ENCODE assay signal across 18 cellular contexts in the genomic region with DNA sequence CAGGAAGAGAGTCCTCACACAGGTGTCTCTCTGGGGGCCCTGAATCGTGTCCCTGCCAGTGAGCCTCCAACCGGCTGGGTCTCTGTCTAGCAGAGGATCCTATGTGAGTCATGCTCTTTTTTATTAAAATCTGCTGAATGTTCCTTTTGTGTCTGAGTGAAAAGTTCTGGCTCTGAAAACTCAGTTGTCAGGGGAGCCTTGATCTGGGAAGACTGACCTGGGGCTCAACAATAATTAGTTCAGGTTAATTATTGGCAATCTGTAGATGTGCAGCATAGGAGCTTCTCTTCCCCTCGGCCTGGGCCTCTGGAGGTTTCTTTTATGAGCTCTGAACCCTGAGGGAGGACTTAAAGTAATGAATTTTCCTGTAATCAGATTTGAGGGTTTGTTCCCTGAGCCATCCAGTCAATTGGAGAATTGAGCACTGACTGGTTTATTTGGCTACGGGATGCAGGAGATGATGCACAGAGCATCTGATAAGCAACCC. TPM values are rescaled to one million over a fixed set of nuclear protein-coding genes. Genes with fewer than 3 reads are reported as not detected.
DNase-seq lines count a peak whose midpoint lies in the region; ATAC-seq and TF ChIP-seq lines count a peak whose summit lies in the region.
"Had no signal": no experiment of that assay in that cellular context is flagged by ENCODE, and none has a peak within 500 bp of the region (broad histone marks: within the 10 kb centered on the region; RNA-seq: fewer than 3 reads in every experiment).

No MANE protein-coding gene starts in this region.

- no peak overlapping the region for H2AFZ ChIP-seq in SK-N-SH (ENCODE audit: low read depth)

- no peaks in the 10 kb centered on the region for H3F3A ChIP-seq in SK-N-SH (replicated peaks; ENCODE audit: insufficient read depth)

- POLR2A ChIA-PET in SK-N-SH (lab: Yijun Ruan, JAX): no interaction called here

- H3K9ac ChIP-seq in SK-N-SH: no peak overlapping the region

- H3K36me3 ChIP-seq in cardiac muscle cell (no peaks in the 10 kb centered on the region), SK-N-SH (replicated peaks in 1 of 2; ENCODE audit: control insufficient read depth in 1 of 2, insufficient read depth in 2 of 2, low read length in 1 of 2) (no peaks in the 10 kb centered on the region)
- H3K36me3 ChIP-seq: heart left ventricle, neutrophil had no signal

- no peaks in the 10 kb centered on the region for H3K9me2 ChIP-seq in SK-N-SH

- DNase-seq in cardiac muscle cell (ENCODE audit: low read depth in 1 of 2, low spot score in 1 of 2) (no peak), cardiac septum (ENCODE audit: low spot score) (no peak), SK-N-SH (peak; percentile 13), kidney tubule cell (ENCODE audit: low spot score) (peak; percentile 53), DMS79 treated with DMSO at 0.1 percent for 48 hours (lab: John Stamatoyannopoulos, UW) (no peak), left colon (no peak), NCI-H2029 (lab: John Stamatoyannopoulos, UW) (no peak)
- no peak for DNase-seq in stimulated activated naive CD4-positive, alpha-beta T cell (lab: John Stamatoyannopoulos, UW)
- DNase-seq: activated CD4-positive, alpha-beta T cell treated with anti-CD3 and anti-CD28 coated beads, Interleukin-2, amount 50 U/mL, for 48 hours; activated T-cell treated with anti-CD3 and anti-CD28 coated beads, Interleukin-2, amount 50 U/mL, for 4 hours; CD8-positive, alpha-beta memory T cell; GF-D8; heart left ventricle; NCI-H2081; NCI-H526 treated with DMSO at 0.1 percent for 48 hours; retina had no signal

- CTCF ChIA-PET in SK-N-SH (lab: Yijun Ruan, JAX): interaction anchor here (0.6 to 5.2 kb wide), 7 partner anchors 8 to 1147 kb away, joined by 3 to 54 read pairs (median 4); no protein-coding TSS in a partner anchor

- H3K4me1 ChIP-seq in cardiac muscle cell (ENCODE audit: low read depth): peaks cover 21% of the 10 kb centered on the region
- peaks cover 0 to 28% of the 10 kb centered on the region in 2 experiments; a peak in 1 of 4 replicates for H3K4me1 ChIP-seq in SK-N-SH (ENCODE audit: control insufficient read depth in 1 of 2, insufficient read depth in 2 of 2, low read depth in 1 of 2, low read length in 1 of 2)

- intact Hi-C loops in cardiac septum (cut with DNase I) (no loop called here), left colon (cut with DNase I, micrococcal nuclease) (no loop called here)

- 20% methylated on average over 3 of the region's 4 CpGs for WGBS in SK-N-SH (ENCODE audit: low lambda C conversion rate)

- H3K27ac ChIP-seq in cardiac muscle cell (peak overlapping the region; percentile 26), SK-N-SH (ENCODE audit: low read depth in 2 of 2, low read length in 1 of 2) (peak overlapping the region in 1 of 2 experiments; percentile 31; a peak in 1 of 4 replicates)
- H3K27ac ChIP-seq: heart left ventricle, neutrophil had no signal

- H3K4me3 ChIP-seq in cardiac muscle cell (no peak overlapping the region), SK-N-SH (ENCODE audit: low read depth in 2 of 2, low read length in 1 of 2) (no peak overlapping the region)
- H3K4me3 ChIP-seq: heart left ventricle had no signal

- no peak overlapping the region for H3K4me2 ChIP-seq in SK-N-SH

- TF ChIP-seq CTCF in cardiac muscle cell (IDR thresholded peaks at IDR 0.05; ENCODE audit: low read depth, low read length): no peak
- TF ChIP-seq CTCF in SK-N-SH (IDR thresholded peaks at IDR 0.05): no peak

- TF ChIP-seq RAD21 in SK-N-SH (IDR thresholded peaks at IDR 0.05; ENCODE audit: low read length): no peak

- H4K20me1 ChIP-seq in SK-N-SH (ENCODE audit: insufficient read depth): no peaks in the 10 kb centered on the region

- H3K79me2 ChIP-seq in SK-N-SH (ENCODE audit: insufficient read depth): no peaks in the 10 kb centered on the region

- H3K9me3 ChIP-seq in cardiac muscle cell (ENCODE audit: low read depth) (no peaks in the 10 kb centered on the region), SK-N-SH (no peaks in the 10 kb centered on the region)
- H3K9me3 ChIP-seq: heart left ventricle, neutrophil had no signal

- TF ChIP-seq EP300 in SK-N-SH (IDR thresholded peaks at IDR 0.05; ENCODE audit: borderline replicate concordance in 1 of 2, low read depth in 1 of 2, low read length in 1 of 2): no peak; a peak in 1 of 4 replicates

- ATAC-seq in left colon: no peak
- ATAC-seq: activated naive CD4-positive, alpha-beta T cell treated with anti-CD3 and anti-CD28 coated beads, Interleukin-2, amount 50 U/mL, for 72 hours; activated T-cell treated with anti-CD3 and anti-CD28 coated beads, Interleukin-2, amount 50 U/mL, for 4 hours; heart left ventricle had no signal

- no peaks in the 10 kb centered on the region for H3K27me3 ChIP-seq in cardiac muscle cell
- H3K27me3 ChIP-seq in SK-N-SH (ENCODE audit: insufficient read depth): no peaks in the 10 kb centered on the region
- H3K27me3 ChIP-seq: neutrophil had no signal

TF ChIP-seq in SK-N-SH, 30 proteins besides CTCF, POLR2A, EP300 and RAD21:
- TF ChIP-seq MEF2A (IDR thresholded peaks at IDR 0.05; ENCODE audit: borderline replicate concordance, low read depth): no peak
- no peak for TF ChIP-seq USF1 (IDR thresholded peaks at IDR 0.05; ENCODE audit: borderline replicate concordance, low read depth)
- TF ChIP-seq RXRA (IDR thresholded peaks at IDR 0.05; ENCODE audit: borderline replicate concordance, low read depth): no peak
- no peak for TF ChIP-seq IRF3 (IDR thresholded peaks at IDR 0.05; ENCODE audit: low read depth, low read length)
- TF ChIP-seq GATA2 (CRISPR knock-in tag; IDR thresholded peaks at IDR 0.05): peak; percentile 23; the same call in 1 of the 2 replicates
- TF ChIP-seq, protein P1, sequence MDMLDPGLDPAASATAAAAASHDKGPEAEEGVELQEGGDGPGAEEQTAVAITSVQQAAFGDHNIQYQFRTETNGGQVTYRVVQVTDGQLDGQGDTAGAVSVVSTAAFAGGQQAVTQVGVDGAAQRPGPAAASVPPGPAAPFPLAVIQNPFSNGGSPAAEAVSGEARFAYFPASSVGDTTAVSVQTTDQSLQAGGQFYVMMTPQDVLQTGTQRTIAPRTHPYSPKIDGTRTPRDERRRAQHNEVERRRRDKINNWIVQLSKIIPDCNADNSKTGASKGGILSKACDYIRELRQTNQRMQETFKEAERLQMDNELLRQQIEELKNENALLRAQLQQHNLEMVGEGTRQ (IDR thresholded peaks at IDR 0.05; ENCODE audit: borderline replicate concordance, low read depth, low read length): no peak
- no peak for TF ChIP-seq EZH2phosphoT487 (IDR thresholded peaks at IDR 0.05; ENCODE audit: borderline replicate concordance, low read depth)
- TF ChIP-seq NRF1 (IDR thresholded peaks at IDR 0.05; ENCODE audit: low read depth, low read length): no peak
- TF ChIP-seq, protein P2, sequence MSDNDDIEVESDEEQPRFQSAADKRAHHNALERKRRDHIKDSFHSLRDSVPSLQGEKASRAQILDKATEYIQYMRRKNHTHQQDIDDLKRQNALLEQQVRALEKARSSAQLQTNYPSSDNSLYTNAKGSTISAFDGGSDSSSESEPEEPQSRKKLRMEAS (IDR thresholded peaks at IDR 0.05; ENCODE audit: low read depth): no peak
- no peak for TF ChIP-seq TEAD4 (IDR thresholded peaks at IDR 0.05; ENCODE audit: borderline replicate concordance, insufficient read depth)
- no peak for TF ChIP-seq YY1 (IDR thresholded peaks at IDR 0.05; ENCODE audit: low read depth)
- 0 out of 2 replicates have a peak, but pooled peaks have one; percentile 6 for TF ChIP-seq FOSL2 (IDR thresholded peaks at IDR 0.05; ENCODE audit: borderline replicate concordance, low read depth)
- no peak for TF ChIP-seq RCOR1 (IDR thresholded peaks at IDR 0.05; ENCODE audit: low read length)
- TF ChIP-seq RFX5 (IDR thresholded peaks at IDR 0.05; ENCODE audit: low read length): no peak

RNA-seq across cellular contexts. Expression of gene ALG2, which starts 45.2 kb away (rescaled TPM):
- total RNA-seq in cardiac muscle cell: 38.3 and 46.3 TPM in 2 replicates
- 44.4 and 46.9 TPM in 2 replicates for polyA plus RNA-seq in cardiac muscle cell
- total RNA-seq in cardiac septum: 16.0 TPM
- polyA plus RNA-seq in SK-N-SH (2012; rRNA removed): 31.6 and 35.6 TPM in 2 replicates
- polyA plus RNA-seq in SK-N-SH (2012; cell fraction: cytosol; rRNA removed): 33.3 and 33.7 TPM in 2 replicates
- 29.3 and 39.1 TPM in 2 replicates for polyA plus RNA-seq in SK-N-SH (2012; cell fraction: nucleus; rRNA removed)
- total RNA-seq in left colon: 10 to 100 TPM; 28.5 to 34.2 TPM

RNA-seq across cellular contexts. Expression of gene SEC61B, which starts 45.5 kb away (rescaled TPM):
- total RNA-seq in cardiac muscle cell (57.8 and 134 TPM in 2 replicates), cardiac septum (47.9 TPM), left colon (100 to 1,000 TPM; 102 to 110 TPM)
- polyA plus RNA-seq in cardiac muscle cell (176 and 213 TPM in 2 replicates), SK-N-SH (2012; rRNA removed) (154 and 174 TPM in 2 replicates)
- 165 and 169 TPM in 2 replicates for polyA plus RNA-seq in SK-N-SH (2012; cell fraction: cytosol; rRNA removed)
- 63.5 and 75.2 TPM in 2 replicates for polyA plus RNA-seq in SK-N-SH (2012; cell fraction: nucleus; rRNA removed)

Comparison
In these comparisons a context has a peak if more than half of its experiments do, and no peak if none do; other contexts are left out.
1. DNase-seq: peak in SK-N-SH (single experiment) and kidney tubule cell (single experiment); none in cardiac muscle cell (0 of 2), cardiac septum (single experiment), stimulated activated naive CD4-positive, alpha-beta T cell (0 of 6), DMS79 treated with DMSO at 0.1 percent for 48 hours (single experiment), left colon (0 of 2) and NCI-H2029 (single experiment).